Comparison of ENCODE assay signal across 8 cellular contexts in genomic region chr22:30969532-30970355, GRCh38. TPM values are rescaled to one million over a fixed set of nuclear protein-coding genes. Genes with fewer than 3 reads are reported as not detected.
DNase-seq lines count a peak whose midpoint lies in the region; ATAC-seq and TF ChIP-seq lines count a peak whose summit lies in the region.

No MANE protein-coding gene starts in this region.

- WGBS in psoas muscle, 3 donors = 3 to 6% (median 3%) methylated on average over 36 to 49 of the region's 49 CpGs

- peak overlapping the region; percentile 94 for H3K27ac ChIP-seq in psoas muscle

- DNase-seq in NCI-H82 (lab: John Stamatoyannopoulos, UW) = peak; percentile 37
- DNase-seq in NCI-H82 treated with DMSO at 0.1 percent for 48 hours (lab: John Stamatoyannopoulos, UW; ENCODE audit: unreplicated experiment) = no peak
- peak; percentile 33 to 44 for DNase-seq in NOMO-1 (lab: John Stamatoyannopoulos, UW; ENCODE audit: unreplicated experiment in 2 of 2)
- DNase-seq in activated gamma-delta T cell treated with anti-CD3 and anti-CD28 coated beads, Interleukin-2, amount 50 U/mL, for 16 hours (ENCODE audit: low read depth) = peak; percentile 27
- peak; percentile 63 for DNase-seq in Right ventricle myocardium superior
- DNase-seq in psoas muscle = no peak
- DNase-seq in DMS114 treated with DMSO at 0.1 percent for 48 hours (lab: John Stamatoyannopoulos, UW; ENCODE audit: unreplicated experiment) = no peak

- peaks cover 38% of the 10 kb centered on the region for H3K4me1 ChIP-seq in psoas muscle

- TF ChIP-seq CTCF in psoas muscle (IDR thresholded peaks at IDR 0.05) = no peak

- H3K9me3 ChIP-seq in psoas muscle = peaks cover 9% of the 10 kb centered on the region

- peaks cover 12 to 30% of the 10 kb centered on the region in 2 donors for H3K36me3 ChIP-seq in psoas muscle (ENCODE audit: insufficient read depth in 1 of 2, low read depth in 1 of 2)

- intact Hi-C loops in Right ventricle myocardium superior (cut with DNase I) (loop anchor here (2.0 kb wide), 1 partner anchor 113 kb away; no protein-coding TSS in a partner anchor), psoas muscle (cut with DNase I) (loop anchor here (2.0 kb wide), 2 partner anchors 113 to 115 kb away; no protein-coding TSS in a partner anchor)

- H3K4me3 ChIP-seq in psoas muscle = peak overlapping the region; percentile 86

- no peaks in the 10 kb centered on the region for H3K27me3 ChIP-seq in psoas muscle (ENCODE audit: insufficient read depth in 3 of 3, low read length in 2 of 3)

- ATAC-seq in HG02759 (IDR thresholded peaks at IDR 0.05; ENCODE audit: unreplicated experiment) (peak; percentile 40), Right ventricle myocardium superior (ENCODE audit: poor library complexity) (peak; percentile 47), psoas muscle (peak; percentile 39 to 47 (median 42))

RNA-seq across cellular contexts. Expression of gene TUG1, which starts 0.7 kb away (rescaled TPM):
- total RNA-seq in Right ventricle myocardium superior (30.9 TPM), psoas muscle (10 to 100 TPM; 22.2 to 30.7 (median 28.5) TPM)
- polyA plus RNA-seq in psoas muscle = 10 to 100 TPM; 10.9 to 38.5 (median 21.4) TPM

RNA-seq across cellular contexts. Expression of gene MORC2, which starts 1.2 kb away (rescaled TPM):
- total RNA-seq in Right ventricle myocardium superior (20.1 TPM), psoas muscle (10 to 100 TPM; 21.5 to 35.9 (median 31.2) TPM)
- 10 to 100 TPM; 15.6 to 34.7 (median 20.8) TPM for polyA plus RNA-seq in psoas muscle

Comparison
In these comparisons a context has a peak if more than half of its experiments do, and no peak if none do; other contexts are left out.
1. DNase-seq: peak in NCI-H82 (single experiment), NOMO-1 (2 of 2), activated gamma-delta T cell treated with anti-CD3 and anti-CD28 coated beads, Interleukin-2, amount 50 U/mL, for 16 hours (single experiment) and Right ventricle myocardium superior (single experiment); none in NCI-H82 treated with DMSO at 0.1 percent for 48 hours (single experiment), psoas muscle (0 of 2) and DMS114 treated with DMSO at 0.1 percent for 48 hours (single experiment).
2. Peak in every context shown above with its lines, with median percentiles within 50 percentile points of each other: ATAC-seq.